Comparison of ENCODE assay signal across 1 cellular context in genomic region chr19:51904331-51905165, GRCh38.
TF ChIP-seq lines count a peak whose summit lies in the region.

Gene ZNF649 (minus strand): TSS chr19:51905017. CDS start chr19:51900107, 4,910 bp downstream.

TF ChIP-seq in K562, 482 proteins besides CTCF, POLR2A, EP300 and RAD21 (continued from another document and continues in another):
- TF ChIP-seq PATZ1 (CRISPR knock-in tag; IDR thresholded peaks at IDR 0.05; ENCODE audit: borderline replicate concordance): no peak
- TF ChIP-seq NFIC (IDR thresholded peaks at IDR 0.05): 0 out of 2 replicates have a peak, but pooled peaks have one; percentile 34
- TF ChIP-seq TRIM28 (IDR thresholded peaks at IDR 0.05): peak; percentile 73; the same call in 1 of the 2 replicates
- TF ChIP-seq SIRT6 (IDR thresholded peaks at IDR 0.05; ENCODE audit: low read depth, low read length): no peak
- TF ChIP-seq ARID3B (CRISPR knock-in tag; IDR thresholded peaks at IDR 0.05; ENCODE audit: borderline replicate concordance): no peak
- TF ChIP-seq SNIP1 (IDR thresholded peaks at IDR 0.05; ENCODE audit: low read depth): no peak
- TF ChIP-seq TRIM24 (IDR thresholded peaks at IDR 0.05): no peak
- no peak for TF ChIP-seq THAP7 (CRISPR knock-in tag; IDR thresholded peaks at IDR 0.05)
- no peak for TF ChIP-seq RUNX1 (IDR thresholded peaks at IDR 0.05; ENCODE audit: low read depth)
- no peak for TF ChIP-seq ZNF512 (tag; IDR thresholded peaks at IDR 0.05)
- TF ChIP-seq PKNOX1 (IDR thresholded peaks at IDR 0.05): peak; percentile 9; the same call in 1 of the 2 replicates
- no peak for TF ChIP-seq ZNF134 (CRISPR knock-in tag; conservative IDR thresholded peaks at IDR 0.05)
- peak; percentile 50; the same call in 1 of the 2 replicates for TF ChIP-seq TFAP4 (CRISPR knock-in tag; IDR thresholded peaks at IDR 0.05; ENCODE audit: borderline replicate concordance)
- no peak for TF ChIP-seq ZNF3 (CRISPR knock-in tag; IDR thresholded peaks at IDR 0.05)
- peak; percentile 51 for TF ChIP-seq CEBPB (tag; IDR thresholded peaks at IDR 0.05)
- TF ChIP-seq ZNF445 (CRISPR knock-in tag; IDR thresholded peaks at IDR 0.05; ENCODE audit: low read depth): no peak
- no peak for TF ChIP-seq RFX7 (CRISPR knock-in tag; IDR thresholded peaks at IDR 0.05)
- TF ChIP-seq ZC3H4 (CRISPR knock-in tag; IDR thresholded peaks at IDR 0.05; ENCODE audit: borderline replicate concordance): no peak
- TF ChIP-seq CXXC5 (CRISPR knock-in tag; IDR thresholded peaks at IDR 0.05): peak; percentile 68
- TF ChIP-seq GTF2B (IDR thresholded peaks at IDR 0.05; ENCODE audit: extremely low read depth, insufficient read length): no peak
- TF ChIP-seq MLX (CRISPR knock-in tag; conservative IDR thresholded peaks at IDR 0.05): no peak
- no peak for TF ChIP-seq CREBBP (IDR thresholded peaks at IDR 0.05; ENCODE audit: low read depth, low read length)
- TF ChIP-seq CBX1 (IDR thresholded peaks at IDR 0.05; ENCODE audit: low read depth): 0 out of 2 replicates have a peak, but pooled peaks have one; percentile 73
- no peak for TF ChIP-seq NFATC3 (IDR thresholded peaks at IDR 0.05)
- TF ChIP-seq MTA2 (IDR thresholded peaks at IDR 0.05; ENCODE audit: low read depth): no peak
- no peak for TF ChIP-seq RBM39 (optimal IDR thresholded peaks at IDR 0.05; ENCODE audit: low read depth, low read length)
- TF ChIP-seq CHD2 (IDR thresholded peaks at IDR 0.05; ENCODE audit: low read depth, low read length): no peak
- TF ChIP-seq MAZ (CRISPR knock-in tag; conservative IDR thresholded peaks at IDR 0.05 in 1 of 2, IDR thresholded peaks at IDR 0.05 in 1 of 2): peak in 1 of 2 experiments; percentile 30
- TF ChIP-seq TCFL5 (CRISPR knock-in tag; conservative IDR thresholded peaks at IDR 0.05): no peak
- TF ChIP-seq VEZF1 (CRISPR knock-in tag; IDR thresholded peaks at IDR 0.05): peak; percentile 39; the same call in 1 of the 2 replicates
- no peak for TF ChIP-seq SNRNP70 (optimal IDR thresholded peaks at IDR 0.05; ENCODE audit: low read depth, low read length)
- no peak for TF ChIP-seq HNRNPK (IDR thresholded peaks at IDR 0.05; ENCODE audit: low read depth, low read length, poor library complexity, severe bottlenecking)
- TF ChIP-seq ID3 (CRISPR knock-in tag; IDR thresholded peaks at IDR 0.05): no peak
- peak; percentile 79; the same call in 1 of the 2 replicates for TF ChIP-seq ID3 (tag; IDR thresholded peaks at IDR 0.05)
- TF ChIP-seq ZBTB8A (IDR thresholded peaks at IDR 0.05; ENCODE audit: partially characterized antibody): no peak
- TF ChIP-seq IRF9 (tag; IDR thresholded peaks at IDR 0.05): no peak
- TF ChIP-seq SRF (CRISPR knock-in tag; IDR thresholded peaks at IDR 0.05): no peak
- no peak for TF ChIP-seq ETV5 (CRISPR knock-in tag; IDR thresholded peaks at IDR 0.05; ENCODE audit: low read depth)
- TF ChIP-seq TBL1XR1 (IDR thresholded peaks at IDR 0.05; ENCODE audit: low read length in 2 of 2): no peak
- no peak for TF ChIP-seq KAT7 (CRISPR knock-in tag; IDR thresholded peaks at IDR 0.05; ENCODE audit: borderline replicate concordance)
- no peak for TF ChIP-seq IRF2 (CRISPR knock-in tag; IDR thresholded peaks at IDR 0.05)
- TF ChIP-seq GTF2E2 (tag; IDR thresholded peaks at IDR 0.05): no peak; the same call in 1 of the 2 replicates
- TF ChIP-seq SP2 (IDR thresholded peaks at IDR 0.05; ENCODE audit: extremely low read depth, low read depth, low read length, poor library complexity, severe bottlenecking): peak; percentile 28
- TF ChIP-seq ARID1B (IDR thresholded peaks at IDR 0.05): peak; percentile 54
- TF ChIP-seq ZNF253 (CRISPR knock-in tag; conservative IDR thresholded peaks at IDR 0.05): no peak
- no peak for TF ChIP-seq MEIS2 (IDR thresholded peaks at IDR 0.05; ENCODE audit: partially characterized antibody)
- TF ChIP-seq NRF1 (conservative IDR thresholded peaks at IDR 0.05 in 1 of 2, IDR thresholded peaks at IDR 0.05 in 1 of 2): peak; percentile 26 to 27; a peak in 1 of 4 replicates
- TF ChIP-seq MXD1 (CRISPR knock-in tag; IDR thresholded peaks at IDR 0.05; ENCODE audit: borderline replicate concordance, poor library complexity, severe bottlenecking): no peak
- 0 out of 2 replicates have a peak, but pooled peaks have one; percentile 37 for TF ChIP-seq CHAMP1 (IDR thresholded peaks at IDR 0.05)
- peak; percentile 88 for TF ChIP-seq SUPT5H (IDR thresholded peaks at IDR 0.05)
